12 cellular contexts compared by ENCODE assay signal in genomic region chr2:30631051-30631671, GRCh38.
A peak's percentile ranks its signal among the peaks of the same experiment; 100 is the strongest.
DNase-seq lines count a peak whose midpoint lies in the region; ATAC-seq lines count a peak whose summit lies in the region.
"Had no signal": no experiment of that assay in that cellular context is flagged by ENCODE, and none has a peak within 500 bp of the region (broad histone marks: within the 10 kb centered on the region; RNA-seq: fewer than 3 reads in every experiment).

No MANE protein-coding gene starts in this region.

- peak; percentile 82 for ATAC-seq in GM18498 (IDR thresholded peaks at IDR 0.05; ENCODE audit: unreplicated experiment)
- peak; percentile 70 for ATAC-seq in GM21528 (IDR thresholded peaks at IDR 0.05; ENCODE audit: low FRiP score, unreplicated experiment)
- ATAC-seq: body of pancreas had no signal

- peak; percentile 83 for DNase-seq in LHCN-M2 (ENCODE audit: low read depth)
- DNase-seq in immature natural killer cell = peak; percentile 30 to 49 (median 43)
- DNase-seq in C1 segment of cervical spinal cord (lab: John Stamatoyannopoulos, UW) = no peak
- no peak for DNase-seq in activated CD8-positive, alpha-beta memory T cell treated with anti-CD3 and anti-CD28 coated beads for 24 hours
- DNase-seq in AG20443 (ENCODE audit: low spot score) = no peak
- no peak for DNase-seq in retina
- DNase-seq: activated CD4-positive, alpha-beta T cell treated with anti-CD3 and anti-CD28 coated beads for 1 hour; body of pancreas; foreskin fibroblast; thyroid gland had no signal

- H3K4me3 Mint-ChIP-seq in immature natural killer cell = peak overlapping the region in 1 of 5 donors; percentile 27

- peaks cover 0 to 7% (median 2%) of the 10 kb centered on the region in 3 donors for H3K36me3 Mint-ChIP-seq in immature natural killer cell

- H3K9me3 Mint-ChIP-seq in immature natural killer cell = no peaks in the 10 kb centered on the region

- peaks cover 11 to 21% of the 10 kb centered on the region in 2 donors for H3K4me1 Mint-ChIP-seq in immature natural killer cell

- H3K27me3 Mint-ChIP-seq in immature natural killer cell (ENCODE audit: low read depth in 3 of 3) = peaks cover 0 to 2% (median 2%) of the 10 kb centered on the region in 3 donors

- H3K27ac Mint-ChIP-seq in immature natural killer cell = peak overlapping the region in 2 of 6 donors; percentile 39 to 61

Comparison
In these comparisons a context has a peak if more than half of its experiments do, and no peak if none do; other contexts are left out.
1. DNase-seq: peak in LHCN-M2 (single experiment) and immature natural killer cell (3 of 3); none in C1 segment of cervical spinal cord (0 of 14), activated CD8-positive, alpha-beta memory T cell treated with anti-CD3 and anti-CD28 coated beads for 24 hours (single experiment), AG20443 (single experiment) and retina (single experiment).